Comparison of ENCODE assay signal across 1 cellular context in genomic region chr12:23333938-23334337, GRCh38.
TF ChIP-seq lines count a peak whose summit lies in the region.

No MANE protein-coding gene starts in this region.

TF ChIP-seq in K562, 482 proteins besides CTCF, POLR2A, EP300 and RAD21 (continued from another document):
- TF ChIP-seq ATF3 (IDR thresholded peaks at IDR 0.05) = peak; percentile 74
- no peak for TF ChIP-seq ATF3 (CRISPR knock-in tag; conservative IDR thresholded peaks at IDR 0.05)
- no peak for TF ChIP-seq PTRF (tag; IDR thresholded peaks at IDR 0.05)
- no peak for TF ChIP-seq ZBTB7A (IDR thresholded peaks at IDR 0.05; ENCODE audit: borderline replicate concordance, control insufficient read depth, low read depth, low read length)
- TF ChIP-seq NFXL1 (CRISPR knock-in tag; IDR thresholded peaks at IDR 0.05) = no peak
- no peak for TF ChIP-seq NR3C1 (CRISPR knock-in tag; IDR thresholded peaks at IDR 0.05)
- TF ChIP-seq HMBOX1 (IDR thresholded peaks at IDR 0.05) = no peak
